Comparison of ENCODE assay signal across 14 cellular contexts in the genomic region with DNA sequence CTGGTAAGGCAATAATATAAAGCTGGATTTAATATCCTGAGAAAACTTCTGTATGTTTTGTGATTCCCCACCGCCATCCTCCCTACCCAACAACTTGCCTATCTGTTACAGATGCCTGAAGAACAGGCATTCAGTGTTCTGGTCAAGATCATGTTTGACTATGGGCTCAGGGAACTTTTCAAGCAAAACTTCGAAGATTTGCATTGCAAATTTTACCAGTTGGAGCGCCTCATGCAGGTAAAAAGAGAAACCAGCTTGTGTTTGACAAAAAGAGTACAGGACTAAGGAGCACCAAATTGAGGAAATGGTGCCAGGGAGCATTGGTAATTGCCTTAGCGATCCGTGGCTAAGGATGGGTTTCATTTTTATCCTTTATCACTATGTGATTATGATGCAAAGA. TPM values are rescaled to one million over a fixed set of nuclear protein-coding genes. Genes with fewer than 3 reads are reported as not detected.
DNase-seq lines count a peak whose midpoint lies in the region; ATAC-seq and TF ChIP-seq lines count a peak whose summit lies in the region.
"Had no signal": no experiment of that assay in that cellular context is flagged by ENCODE, and none has a peak within 500 bp of the region (broad histone marks: within the 10 kb centered on the region; RNA-seq: fewer than 3 reads in every experiment).

No MANE protein-coding gene starts in this region.

- H3K4me1 ChIP-seq in right atrium auricular region: peaks cover 0 to 17% of the 10 kb centered on the region in 2 donors
- no peaks in the 10 kb centered on the region for H3K4me1 ChIP-seq in effector memory CD4-positive, alpha-beta T cell (ENCODE audit: control insufficient read depth, insufficient read depth, low read length, poor library complexity, severe bottlenecking)

- H3K36me3 ChIP-seq in right atrium auricular region: peaks cover 38% of the 10 kb centered on the region
- peaks cover 50% of the 10 kb centered on the region for H3K36me3 ChIP-seq in effector memory CD4-positive, alpha-beta T cell (ENCODE audit: control insufficient read depth, insufficient read depth, low read length)

- H3K4me3 Mint-ChIP-seq in nephron progenitor cell: no peak overlapping the region
- H3K4me3 Mint-ChIP-seq: activated naive CD8-positive, alpha-beta T cell treated with anti-CD3 and anti-CD28 coated beads, Interleukin-2, amount 10 ng/mL, durations not matched to agents 7 days and 5 days had no signal

- H3K27ac ChIP-seq in right atrium auricular region: peak overlapping the region; percentile 11 to 36
- H3K27ac ChIP-seq in dorsolateral prefrontal cortex: peak overlapping the region in 37 of 59 donors; percentile 1 to 68 (median 43)
- H3K27ac ChIP-seq in effector memory CD4-positive, alpha-beta T cell (ENCODE audit: insufficient read depth, low read length, poor library complexity, severe bottlenecking): no peak overlapping the region

- TF ChIP-seq CTCF in right atrium auricular region (IDR thresholded peaks at IDR 0.05): no peak
- no peak for TF ChIP-seq CTCF in dorsolateral prefrontal cortex (IDR thresholded peaks at IDR 0.05 in 54 of 56, conservative IDR thresholded peaks at IDR 0.05 in 2 of 56; ENCODE audit: low read depth in 1 of 56, partially characterized antibody in 56 of 56)
- TF ChIP-seq CTCF in nephron progenitor cell (IDR thresholded peaks at IDR 0.05): no peak

- H3K27me3 Mint-ChIP-seq in nephron progenitor cell (ENCODE audit: low read depth, poor library complexity): no peaks in the 10 kb centered on the region
- H3K27me3 Mint-ChIP-seq: activated naive CD8-positive, alpha-beta T cell treated with anti-CD3 and anti-CD28 coated beads, Interleukin-2, amount 10 ng/mL, durations not matched to agents 7 days and 5 days had no signal

- H3K27ac Mint-ChIP-seq in nephron progenitor cell: peak overlapping the region; percentile 30
- H3K27ac Mint-ChIP-seq: activated naive CD8-positive, alpha-beta T cell treated with anti-CD3 and anti-CD28 coated beads, Interleukin-2, amount 10 ng/mL, durations not matched to agents 7 days and 5 days had no signal

- H3K36me3 Mint-ChIP-seq in nephron progenitor cell (ENCODE audit: low read depth): peaks cover 29% of the 10 kb centered on the region

- intact Hi-C loops in Right ventricle myocardium superior (cut with DNase I) (no loop called here), dorsolateral prefrontal cortex (cut with DNase I) (no loop called here)

- no peaks in the 10 kb centered on the region for H3K4me1 Mint-ChIP-seq in nephron progenitor cell
- H3K4me1 Mint-ChIP-seq: activated naive CD8-positive, alpha-beta T cell treated with anti-CD3 and anti-CD28 coated beads, Interleukin-2, amount 10 ng/mL, durations not matched to agents 7 days and 5 days had no signal

- no peaks in the 10 kb centered on the region for H3K9me3 ChIP-seq in right atrium auricular region
- no peaks in the 10 kb centered on the region for H3K9me3 ChIP-seq in effector memory CD4-positive, alpha-beta T cell (ENCODE audit: control insufficient read depth, low read length)

- no peaks in the 10 kb centered on the region for H3K9me3 Mint-ChIP-seq in nephron progenitor cell
- H3K9me3 Mint-ChIP-seq: activated naive CD8-positive, alpha-beta T cell treated with anti-CD3 and anti-CD28 coated beads, Interleukin-2, amount 10 ng/mL, durations not matched to agents 7 days and 5 days had no signal

- in situ Hi-C loops in ACHN (cut with HindIII; ENCODE audit: low pct_ligation_motif_present, low pct_unique_long_range_greater_than_20kb, low sequenced_read_pairs): no loop called here

- ATAC-seq in Right ventricle myocardium superior (ENCODE audit: poor library complexity) (no peak), GM21367 (IDR thresholded peaks at IDR 0.05; ENCODE audit: unreplicated experiment) (no peak)
- ATAC-seq: activated CD4-positive, CD25-positive, alpha-beta regulatory T cell treated with anti-CD3 and anti-CD28 coated beads, Interleukin-2, amount 50 U/mL, for 24 hours had no signal

- no peak overlapping the region for H3K4me3 ChIP-seq in right atrium auricular region
- H3K4me3 ChIP-seq in dorsolateral prefrontal cortex: no peak overlapping the region
- no peak overlapping the region for H3K4me3 ChIP-seq in effector memory CD4-positive, alpha-beta T cell (ENCODE audit: insufficient read depth, low read depth, low read length, poor library complexity, severe bottlenecking)

- no peak for DNase-seq in right atrium auricular region (ENCODE audit: low spot score)
- no peak for DNase-seq in Right ventricle myocardium superior
- no peak for DNase-seq in dorsolateral prefrontal cortex
- DNase-seq in nephron progenitor cell: no peak
- no peak for DNase-seq in ACHN
- DNase-seq in GM19240 (ENCODE audit: insufficient read length, low spot score): no peak
- no peak for DNase-seq in effector memory CD4-positive, alpha-beta T cell
- DNase-seq: activated naive CD8-positive, alpha-beta T cell treated with anti-CD3 and anti-CD28 coated beads, Interleukin-2, amount 10 ng/mL, durations not matched to agents 7 days and 5 days; Calu3; MM.1S; retina had no signal

- no peaks in the 10 kb centered on the region for H3K27me3 ChIP-seq in right atrium auricular region
- H3K27me3 ChIP-seq in dorsolateral prefrontal cortex: no peaks in the 10 kb centered on the region
- H3K27me3 ChIP-seq in effector memory CD4-positive, alpha-beta T cell (replicated peaks; ENCODE audit: control insufficient read depth, insufficient read depth, low read length, poor library complexity, severe bottlenecking): no peaks in the 10 kb centered on the region

RNA-seq across cellular contexts. Expression of a gene that starts 40.0 kb away (rescaled TPM):
- total RNA-seq in right atrium auricular region (1 to 10 TPM in 1 of 2 donors, not detected in 1; 1.4 TPM), Right ventricle myocardium superior (not detected), dorsolateral prefrontal cortex (10 to 100 TPM in 69 of 120 experiments, 1 to 10 TPM in 50, not detected in 1; 1.7 to 28.5 (median 11.2) TPM)
- total RNA-seq: myocyte had no signal
